In genomic region chr2:122651780-122652179, GRCh38 we compare ENCODE assay signal across 35 cellular contexts.
"Had no signal": no experiment of that assay in that cellular context is flagged by ENCODE, and none has a peak within 500 bp of the region (broad histone marks: within the 10 kb centered on the region; RNA-seq: fewer than 3 reads in every experiment).

No MANE protein-coding gene starts in this region.

- H3K4me3 Mint-ChIP-seq: activated B cell treated with CpG ODN at 0.5 μM for 24 hours; activated CD4-positive, alpha-beta memory T cell treated with anti-CD3 and anti-CD28 coated beads for 36 hours; activated CD4-positive, alpha-beta T cell treated with anti-CD3 and anti-CD28 coated beads, Interleukin-2, amount 10 ng/mL, durations not matched to agents 24 days and 14 days; activated CD8-positive, alpha-beta T cell treated with anti-CD3 and anti-CD28 coated beads for 36 hours; activated naive CD4-positive, alpha-beta T cell treated with anti-CD3 and anti-CD28 coated beads for 36 hours; activated naive CD8-positive, alpha-beta T cell treated with anti-CD3 and anti-CD28 coated beads for 36 hours; activated T-cell treated with anti-CD3 and anti-CD28 coated beads, Interleukin-2, amount 50 U/mL, for 4 hours; activated T-cell treated with anti-CD3 and anti-CD28 coated beads, Interleukin-2, amount 50 U/mL, for 72 hours; activated T-helper 1 cell treated with anti-CD3 and anti-CD28 coated beads, Interleukin-12 subunit alpha, Interleukin-12 subunit beta, Interleukin-2, Interleukin-4 antibody, amounts not matched to agents 30 ng/mL and 10 ng/mL and 1 ng/mL, durations not matched to agents 14 hours and 24 hours and 36 hours; activated T-helper 17 cell treated with anti-CD3 and anti-CD28 coated beads, Interleukin-2, amount 50 U/mL, for 72 hours; T-helper 1 cell treated with Interleukin-12 subunit alpha and Interleukin-12 subunit beta and Interleukin-4 antibody, amounts not matched to agents 30 μg/mL and 1 μg/mL, for 36 hours; T-helper 2 cell treated with Interferon-gamma antibody and Interleukin-4, amounts not matched to agents 5 μg/mL and 100 μg/mL, for 36 hours had no signal

- H3K4me3 ChIP-seq: adrenal gland, body of pancreas, breast epithelium had no signal

- H3K27me3 ChIP-seq: adrenal gland, body of pancreas, brain microvascular endothelial cell, breast epithelium had no signal

- H3K36me3 ChIP-seq: adrenal gland, brain microvascular endothelial cell, breast epithelium had no signal

- H3K27me3 Mint-ChIP-seq: activated B cell treated with CpG ODN at 0.5 μM for 24 hours; activated CD4-positive, alpha-beta memory T cell treated with anti-CD3 and anti-CD28 coated beads for 36 hours; activated CD4-positive, alpha-beta T cell treated with anti-CD3 and anti-CD28 coated beads, Interleukin-2, amount 10 ng/mL, durations not matched to agents 24 days and 14 days; activated CD8-positive, alpha-beta T cell treated with anti-CD3 and anti-CD28 coated beads for 36 hours; activated naive CD8-positive, alpha-beta T cell treated with anti-CD3 and anti-CD28 coated beads for 36 hours; activated T-helper 17 cell treated with anti-CD3 and anti-CD28 coated beads, Interleukin-2, amount 50 U/mL, for 72 hours had no signal

- H3K27ac ChIP-seq: adrenal gland, body of pancreas, brain microvascular endothelial cell, breast epithelium, VCaP had no signal

- H3K4me1 Mint-ChIP-seq: activated B cell treated with CpG ODN at 0.5 μM for 24 hours; activated CD4-positive, alpha-beta T cell treated with anti-CD3 and anti-CD28 coated beads, Interleukin-2, amount 10 ng/mL, durations not matched to agents 24 days and 14 days; activated naive CD8-positive, alpha-beta T cell treated with anti-CD3 and anti-CD28 coated beads for 36 hours; activated T-helper 17 cell treated with anti-CD3 and anti-CD28 coated beads, Interleukin-2, amount 50 U/mL, for 72 hours had no signal

- H3K9me3 ChIP-seq: adrenal gland, body of pancreas, breast epithelium had no signal

- H3K36me3 Mint-ChIP-seq: activated CD4-positive, alpha-beta memory T cell treated with anti-CD3 and anti-CD28 coated beads for 36 hours; activated naive CD4-positive, alpha-beta T cell treated with anti-CD3 and anti-CD28 coated beads, Interleukin-2, amount 50 U/mL, for 72 hours; activated naive CD8-positive, alpha-beta T cell treated with anti-CD3 and anti-CD28 coated beads for 36 hours had no signal

- ATAC-seq: activated CD8-positive, alpha-beta T cell treated with anti-CD3 and anti-CD28 coated beads for 36 hours; activated naive CD4-positive, alpha-beta T cell treated with anti-CD3 and anti-CD28 coated beads, Interleukin-2, amount 50 U/mL, for 72 hours; activated T-cell treated with anti-CD3 and anti-CD28 coated beads, Interleukin-2, amount 50 U/mL, for 4 hours; activated T-cell treated with anti-CD3 and anti-CD28 coated beads, Interleukin-2, amount 50 U/mL, for 72 hours; activated T-helper 17 cell treated with anti-CD3 and anti-CD28 coated beads, Interleukin-2, amount 50 U/mL, for 72 hours; body of pancreas had no signal

- H3K9me3 Mint-ChIP-seq: activated B cell treated with CpG ODN at 0.5 μM for 24 hours; activated CD4-positive, alpha-beta memory T cell treated with anti-CD3 and anti-CD28 coated beads for 36 hours; activated CD4-positive, alpha-beta T cell treated with anti-CD3 and anti-CD28 coated beads, Interleukin-2, amount 10 ng/mL, durations not matched to agents 24 days and 14 days; activated CD8-positive, alpha-beta T cell treated with anti-CD3 and anti-CD28 coated beads for 36 hours; activated naive CD4-positive, alpha-beta T cell treated with anti-CD3 and anti-CD28 coated beads for 36 hours; activated naive CD8-positive, alpha-beta T cell treated with anti-CD3 and anti-CD28 coated beads for 36 hours; activated T-helper 1 cell treated with anti-CD3 and anti-CD28 coated beads, Interleukin-12 subunit alpha, Interleukin-12 subunit beta, Interleukin-2, Interleukin-4 antibody, amounts not matched to agents 30 ng/mL and 10 ng/mL and 1 ng/mL, durations not matched to agents 14 hours and 24 hours and 36 hours; T-helper 2 cell treated with Interferon-gamma antibody and Interleukin-4, amounts not matched to agents 5 μg/mL and 100 μg/mL, for 36 hours had no signal

- H3K4me1 ChIP-seq: adrenal gland, body of pancreas, breast epithelium had no signal

- H3K27ac Mint-ChIP-seq: activated B cell treated with CpG ODN at 0.5 μM for 24 hours; activated CD4-positive, alpha-beta memory T cell treated with anti-CD3 and anti-CD28 coated beads for 36 hours; activated CD4-positive, alpha-beta T cell treated with anti-CD3 and anti-CD28 coated beads, Interleukin-2, amount 10 ng/mL, durations not matched to agents 24 days and 14 days; activated CD8-positive, alpha-beta T cell treated with anti-CD3 and anti-CD28 coated beads for 36 hours; activated naive CD4-positive, alpha-beta T cell treated with anti-CD3 and anti-CD28 coated beads for 36 hours; activated naive CD4-positive, alpha-beta T cell treated with anti-CD3 and anti-CD28 coated beads, Interleukin-2, amount 50 U/mL, for 72 hours; activated naive CD8-positive, alpha-beta T cell treated with anti-CD3 and anti-CD28 coated beads for 36 hours; activated T-cell treated with anti-CD3 and anti-CD28 coated beads, Interleukin-2, amount 50 U/mL, for 72 hours; activated T-helper 1 cell treated with anti-CD3 and anti-CD28 coated beads, Interleukin-12 subunit alpha, Interleukin-12 subunit beta, Interleukin-2, Interleukin-4 antibody, amounts not matched to agents 30 ng/mL and 10 ng/mL and 1 ng/mL, durations not matched to agents 14 hours and 24 hours and 36 hours; activated T-helper 17 cell treated with anti-CD3 and anti-CD28 coated beads, Interleukin-2, amount 50 U/mL, for 72 hours; T-helper 1 cell treated with Interleukin-12 subunit alpha and Interleukin-12 subunit beta and Interleukin-4 antibody, amounts not matched to agents 30 μg/mL and 1 μg/mL, for 36 hours; T-helper 2 cell treated with Interferon-gamma antibody and Interleukin-4, amounts not matched to agents 5 μg/mL and 100 μg/mL, for 36 hours had no signal

- DNase-seq: activated B cell treated with CpG ODN at 0.5 μM for 24 hours; activated CD4-positive, alpha-beta memory T cell treated with anti-CD3 and anti-CD28 coated beads for 36 hours; activated CD4-positive, alpha-beta T cell treated with anti-CD3 and anti-CD28 coated beads for 4 hours; activated CD4-positive, alpha-beta T cell treated with anti-CD3 and anti-CD28 coated beads, Interleukin-2, amount 10 ng/mL, durations not matched to agents 24 days and 14 days; activated CD4-positive, alpha-beta T cell treated with anti-CD3 and anti-CD28 coated beads, Interleukin-2, amount 50 U/mL, for 1 hour; activated CD4-positive, alpha-beta T cell treated with anti-CD3 and anti-CD28 coated beads, Interleukin-2, amount 50 U/mL, for 4 hours; activated CD4-positive, CD25-positive, alpha-beta regulatory T cell treated with anti-CD3 and anti-CD28 coated beads, Interleukin-2, amount 50 U/mL, for 72 hours; activated CD8-positive, alpha-beta memory T cell treated with anti-CD3 and anti-CD28 coated beads, Interleukin-2, amount 50 U/mL, for 4 hours; activated CD8-positive, alpha-beta T cell treated with anti-CD3 and anti-CD28 coated beads for 36 hours; activated effector memory CD4-positive, alpha-beta T cell treated with anti-CD3 and anti-CD28 coated beads, Interleukin-2, amount 50 U/mL, for 16 hours; activated gamma-delta T cell treated with Interleukin-2 at 50 U/mL for 16 hours; activated naive CD4-positive, alpha-beta T cell; activated naive CD4-positive, alpha-beta T cell treated with anti-CD3 and anti-CD28 coated beads for 36 hours; activated naive CD4-positive, alpha-beta T cell treated with anti-CD3 and anti-CD28 coated beads, Interleukin-2, amount 50 U/mL, for 16 hours; activated naive CD8-positive, alpha-beta T cell treated with anti-CD3 and anti-CD28 coated beads for 36 hours; activated T-cell treated with anti-CD3 and anti-CD28 coated beads for 4 hours; activated T-cell treated with anti-CD3 and anti-CD28 coated beads, Interleukin-2, amount 50 U/mL, for 1 hour; activated T-cell treated with anti-CD3 and anti-CD28 coated beads, Interleukin-2, amount 50 U/mL, for 4 hours; activated T-cell treated with anti-CD3 and anti-CD28 coated beads, Interleukin-2, amount 50 U/mL, for 72 hours; adrenal gland; amniotic stem cell; aorta; body of pancreas; brain microvascular endothelial cell; central memory CD4-positive, alpha-beta T cell; T-helper 1 cell; T-helper 2 cell; T-helper 9 cell had no signal
